Comparison of ENCODE assay signal across 2 cellular contexts in genomic region chr2:184421456-184421855, GRCh38.
DNase-seq lines count a peak whose midpoint lies in the region; FAIRE-seq and TF ChIP-seq lines count a peak whose summit lies in the region.
"Not testable (repeated sequence)": the region's sequence is repeated elsewhere in the genome, so short reads cannot be mapped to it uniquely, and the experiment has no call there.

No MANE protein-coding gene starts in this region.

- WGBS in trophoblast cell (ENCODE audit: extremely low coverage, insufficient coverage, insufficient read length) = no CpG with 5 or more reads among the region's 11 CpGs

- H3K27ac ChIP-seq in kidney (ENCODE audit: low read depth in 2 of 2, low read length in 2 of 2); trophoblast cell (ENCODE audit: low read depth, low read length): not testable (repeated sequence)

- H4K8ac ChIP-seq in trophoblast cell (ENCODE audit: low read depth, low read length) = not testable (repeated sequence)

- intact Hi-C loops in kidney (cut with DNase I) = not testable (repeated sequence)

- H3K79me2 ChIP-seq in trophoblast cell (ENCODE audit: control insufficient read depth, insufficient read depth, low read length, poor library complexity) = not testable (repeated sequence)

- not testable (repeated sequence) for H3K36me3 ChIP-seq in kidney (ENCODE audit: control insufficient read depth in 1 of 2, insufficient read depth in 2 of 2, low read length in 2 of 2); trophoblast cell (ENCODE audit: control insufficient read depth in 1 of 2, insufficient read depth in 2 of 2, low read length in 2 of 2)

- not testable (repeated sequence) for H3K18ac ChIP-seq in trophoblast cell (ENCODE audit: low read length)

- H2BK12ac ChIP-seq in trophoblast cell (ENCODE audit: low read length) = not testable (repeated sequence)

- FAIRE-seq in kidney (lab: Jason Lieb, UNC) = peak; percentile 55

- DNase-seq in kidney = not testable (repeated sequence)
- DNase-seq in trophoblast cell = peak; percentile 68 to 73

- H3K23ac ChIP-seq in trophoblast cell (ENCODE audit: low read length) = not testable (repeated sequence)

- H2BK5ac ChIP-seq in trophoblast cell (ENCODE audit: low read depth, low read length, poor library complexity) = not testable (repeated sequence)

- not testable (repeated sequence) for H3K14ac ChIP-seq in trophoblast cell (ENCODE audit: low read length)

- H2AK5ac ChIP-seq in trophoblast cell (ENCODE audit: low read length) = not testable (repeated sequence)

- H3K9me3 ChIP-seq in kidney (ENCODE audit: control insufficient read depth in 1 of 2, low read length in 2 of 2); trophoblast cell (ENCODE audit: insufficient read depth, low read depth, low read length): not testable (repeated sequence)

- H3K27me3 ChIP-seq in trophoblast cell (ENCODE audit: insufficient read depth, low read length) = not testable (repeated sequence)

- TF ChIP-seq CTCF in kidney (IDR thresholded peaks at IDR 0.05; ENCODE audit: borderline replicate concordance, extremely low read depth, insufficient read depth) = not testable (repeated sequence)

- not testable (repeated sequence) for H3K4me2 ChIP-seq in trophoblast cell (ENCODE audit: low read length)

- H3K4ac ChIP-seq in trophoblast cell (ENCODE audit: low read depth, low read length) = not testable (repeated sequence)

- H2BK120ac ChIP-seq in trophoblast cell (ENCODE audit: insufficient read depth, low read length, poor library complexity) = not testable (repeated sequence)

- not testable (repeated sequence) for H4K91ac ChIP-seq in trophoblast cell (ENCODE audit: low read depth, low read length)

- H3K9ac ChIP-seq in kidney (ENCODE audit: low read length in 2 of 2); trophoblast cell (ENCODE audit: low read length): not testable (repeated sequence)

- H3K4me3 ChIP-seq in kidney (ENCODE audit: low read length in 2 of 2); trophoblast cell (ENCODE audit: low read depth, low read length): not testable (repeated sequence)

- not testable (repeated sequence) for H3K79me1 ChIP-seq in trophoblast cell (ENCODE audit: low read length)

- H3K4me1 ChIP-seq in kidney (ENCODE audit: control insufficient read depth in 1 of 2, insufficient read depth in 1 of 2, low read depth in 1 of 2, low read length in 2 of 2); trophoblast cell (ENCODE audit: control insufficient read depth in 1 of 2, insufficient read depth in 2 of 2, low read length in 2 of 2): not testable (repeated sequence)

- H2AFZ ChIP-seq in trophoblast cell (ENCODE audit: insufficient read depth, low read length, poor library complexity) = not testable (repeated sequence)

- H4K12ac ChIP-seq in trophoblast cell (ENCODE audit: low read depth, low read length) = not testable (repeated sequence)
